8 cellular contexts compared by ENCODE assay signal in the genomic region with DNA sequence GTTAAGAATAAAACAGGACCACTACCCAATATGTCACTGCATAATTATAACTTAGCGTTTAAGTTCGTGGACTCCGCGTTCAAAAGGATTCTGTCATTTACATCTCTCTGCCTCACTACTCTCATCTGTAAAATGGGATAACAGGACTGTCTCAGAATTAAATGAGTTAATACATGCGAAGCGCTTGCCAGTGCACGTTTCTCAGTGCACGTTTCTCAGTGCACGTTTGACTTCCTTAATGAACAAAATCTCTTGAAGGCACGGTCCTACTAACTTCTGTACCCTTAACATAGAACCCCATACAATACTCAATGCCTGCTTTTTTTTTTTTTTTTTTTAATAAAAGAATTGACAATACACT. TPM values are rescaled to one million over a fixed set of nuclear protein-coding genes. Genes with fewer than 3 reads are reported as not detected.
A peak's percentile ranks its signal among the peaks of the same experiment; 100 is the strongest.
DNase-seq lines count a peak whose midpoint lies in the region; ATAC-seq and TF ChIP-seq lines count a peak whose summit lies in the region.

No MANE protein-coding gene starts in this region.

- H3K27ac ChIP-seq in suprapubic skin: peak overlapping the region; percentile 95

- peaks cover 23% of the 10 kb centered on the region for H3K4me1 Mint-ChIP-seq in activated naive CD8-positive, alpha-beta T cell treated with anti-CD3 and anti-CD28 coated beads, Interleukin-2, amount 10 ng/mL, durations not matched to agents 7 days and 5 days

- no peak for TF ChIP-seq EP300 in suprapubic skin (IDR thresholded peaks at IDR 0.05)

- 6% methylated on average over 10 of the region's 10 CpGs for WGBS in suprapubic skin

- TF ChIP-seq POLR2A in suprapubic skin (IDR thresholded peaks at IDR 0.05): no peak

- no peak for TF ChIP-seq CTCF in BE2C (IDR thresholded peaks at IDR 0.05; ENCODE audit: low read depth, low read length)
- no peak for TF ChIP-seq CTCF in kidney epithelial cell (IDR thresholded peaks at IDR 0.05; ENCODE audit: insufficient read depth, low read length, poor library complexity, severe bottlenecking)
- no peak for TF ChIP-seq CTCF in suprapubic skin (IDR thresholded peaks at IDR 0.05)

- ATAC-seq in GM19025 (IDR thresholded peaks at IDR 0.05; ENCODE audit: low read depth, unreplicated experiment) (peak; percentile 4), HG03565 (IDR thresholded peaks at IDR 0.05; ENCODE audit: unreplicated experiment) (peak; percentile 18)
- peak; percentile 12 for ATAC-seq in activated naive CD8-positive, alpha-beta T cell treated with anti-CD3 and anti-CD28 coated beads, Interleukin-2, amount 10 ng/mL, durations not matched to agents 7 days and 5 days (ENCODE audit: low read depth)

- H3K27me3 ChIP-seq in BE2C (no peaks in the 10 kb centered on the region), kidney epithelial cell (ENCODE audit: control insufficient read depth, insufficient read depth, low read length) (no peaks in the 10 kb centered on the region), suprapubic skin (no peaks in the 10 kb centered on the region)

- H3K36me3 ChIP-seq in BE2C (peaks cover 10% of the 10 kb centered on the region; the same call in 1 of the 2 replicates), kidney epithelial cell (ENCODE audit: control insufficient read depth, insufficient read depth, low read length) (no peaks in the 10 kb centered on the region), suprapubic skin (peaks cover 7% of the 10 kb centered on the region)

- DNase-seq in BE2C (no peak), kidney epithelial cell (ENCODE audit: low read depth) (no peak), suprapubic skin (ENCODE audit: low spot score in 2 of 2) (no peak), NCI-H187 treated with DMSO at 0.1 percent for 48 hours (lab: John Stamatoyannopoulos, UW) (no peak), islet precursor cell (no peak)
- no peak for DNase-seq in activated naive CD8-positive, alpha-beta T cell treated with anti-CD3 and anti-CD28 coated beads, Interleukin-2, amount 10 ng/mL, durations not matched to agents 7 days and 5 days

- POLR2A ChIA-PET in activated naive CD8-positive, alpha-beta T cell treated with anti-CD3 and anti-CD28 coated beads, Interleukin-2, amount 10 ng/mL, durations not matched to agents 7 days and 5 days (lab: Charles Lee): interaction anchor here (1.1 to 3.0 kb wide), 2 partner anchors 22 to 145 kb away, joined by 4 to 27 read pairs; partner anchors contain the start of gene NDUFB4

- H3K36me3 Mint-ChIP-seq in activated naive CD8-positive, alpha-beta T cell treated with anti-CD3 and anti-CD28 coated beads, Interleukin-2, amount 10 ng/mL, durations not matched to agents 7 days and 5 days: peaks cover 16% of the 10 kb centered on the region

- peak overlapping the region; percentile 85 for H3K4me3 Mint-ChIP-seq in activated naive CD8-positive, alpha-beta T cell treated with anti-CD3 and anti-CD28 coated beads, Interleukin-2, amount 10 ng/mL, durations not matched to agents 7 days and 5 days

- H3K9me3 ChIP-seq in BE2C (no peaks in the 10 kb centered on the region), suprapubic skin (no peaks in the 10 kb centered on the region)

- H3K9me3 Mint-ChIP-seq in activated naive CD8-positive, alpha-beta T cell treated with anti-CD3 and anti-CD28 coated beads, Interleukin-2, amount 10 ng/mL, durations not matched to agents 7 days and 5 days: peaks cover 3% of the 10 kb centered on the region

- H3K4me3 ChIP-seq in BE2C (ENCODE audit: low read depth, low read length) (peak overlapping the region; percentile 97), kidney epithelial cell (ENCODE audit: low read depth, low read length) (peak overlapping the region; percentile 97), suprapubic skin (peak overlapping the region; percentile 76)

- no peaks in the 10 kb centered on the region for H3K27me3 Mint-ChIP-seq in activated naive CD8-positive, alpha-beta T cell treated with anti-CD3 and anti-CD28 coated beads, Interleukin-2, amount 10 ng/mL, durations not matched to agents 7 days and 5 days

- peak overlapping the region; percentile 90 for H3K27ac Mint-ChIP-seq in activated naive CD8-positive, alpha-beta T cell treated with anti-CD3 and anti-CD28 coated beads, Interleukin-2, amount 10 ng/mL, durations not matched to agents 7 days and 5 days

- H3K4me1 ChIP-seq in BE2C: peaks cover 3% of the 10 kb centered on the region; the same call in 1 of the 2 replicates
- H3K4me1 ChIP-seq in suprapubic skin: peaks cover 21% of the 10 kb centered on the region

RNA-seq across cellular contexts. Expression of gene RABL3, which starts 0.5 kb away (rescaled TPM):
- polyA plus RNA-seq in BE2C (2012; ENCODE audit: insufficient read depth, insufficient read length, low read depth): 15.8 TPM
- total RNA-seq in activated naive CD8-positive, alpha-beta T cell treated with anti-CD3 and anti-CD28 coated beads, Interleukin-2, amount 10 ng/mL, durations not matched to agents 7 days and 5 days: 10 to 100 TPM; 21.1 to 22.3 TPM
- total RNA-seq in kidney epithelial cell (12.4 and 16.6 TPM in 2 replicates), suprapubic skin (10 to 100 TPM in 3 of 4 donors, 1 to 10 TPM in 1; 9.3 to 14.8 (median 12.6) TPM)

RNA-seq across cellular contexts. Expression of gene GTF2E1, which starts 0.7 kb away (rescaled TPM):
- 11.0 TPM for polyA plus RNA-seq in BE2C (2012; ENCODE audit: insufficient read depth, insufficient read length, low read depth)
- total RNA-seq in activated naive CD8-positive, alpha-beta T cell treated with anti-CD3 and anti-CD28 coated beads, Interleukin-2, amount 10 ng/mL, durations not matched to agents 7 days and 5 days: 10 to 100 TPM; 29.0 to 29.2 TPM
- total RNA-seq in kidney epithelial cell: 19.2 and 20.0 TPM in 2 replicates
- total RNA-seq in suprapubic skin: 10 to 100 TPM in 1 of 4 donors, 1 to 10 TPM in 3; 5.2 to 16.4 (median 7.5) TPM

RNA-seq across cellular contexts. Expression of gene HGD, which starts 59.8 kb away (rescaled TPM):
- 2.3 TPM for polyA plus RNA-seq in BE2C (2012; ENCODE audit: insufficient read depth, insufficient read length, low read depth)
- total RNA-seq in activated naive CD8-positive, alpha-beta T cell treated with anti-CD3 and anti-CD28 coated beads, Interleukin-2, amount 10 ng/mL, durations not matched to agents 7 days and 5 days: 1 to 10 TPM; 1.7 to 2.0 TPM
- total RNA-seq in kidney epithelial cell: 0.88 and 1.2 TPM in 2 replicates
- 1 to 10 TPM in 3 of 4 donors, not detected in 1; 1.7 to 5.1 (median 2.1) TPM for total RNA-seq in suprapubic skin
